ENCODE assay signal across 8 cellular contexts in genomic region chr17:42518046-42518754, GRCh38. TPM values are rescaled to one million over a fixed set of nuclear protein-coding genes. Genes with fewer than 3 reads are reported as not detected.
DNase-seq lines count a peak whose midpoint lies in the region; ATAC-seq and TF ChIP-seq lines count a peak whose summit lies in the region.

No MANE protein-coding gene starts in this region.

- no peak for ATAC-seq in activated CD8-positive, alpha-beta T cell treated with anti-CD3 and anti-CD28 coated beads, Interleukin-2, amount 10 ng/mL, durations not matched to agents 7 days and 5 days
- no peak for ATAC-seq in HG02571 (IDR thresholded peaks at IDR 0.05; ENCODE audit: unreplicated experiment)

- no peak overlapping the region for H3K4me3 Mint-ChIP-seq in activated CD8-positive, alpha-beta T cell treated with anti-CD3 and anti-CD28 coated beads, Interleukin-2, amount 10 ng/mL, durations not matched to agents 7 days and 5 days
- H3K4me3 Mint-ChIP-seq in endodermal cell = no peak overlapping the region

- H3K4me1 ChIP-seq in spleen (peaks cover 35 to 76% (median 64%) of the 10 kb centered on the region in 6 donors), endodermal cell (ENCODE audit: control insufficient read depth, insufficient read depth, low read length) (peaks cover 19% of the 10 kb centered on the region)

- intact Hi-C loops in spleen (cut with DNase I; ENCODE audit: low total_unique reads) = loop anchor here (5.0 to 10.0 kb wide), 3 partner anchors 53 to 196 kb away; no protein-coding TSS in a partner anchor

- H3K36me3 Mint-ChIP-seq in activated CD8-positive, alpha-beta T cell treated with anti-CD3 and anti-CD28 coated beads, Interleukin-2, amount 10 ng/mL, durations not matched to agents 7 days and 5 days (ENCODE audit: low read depth) = no peaks in the 10 kb centered on the region
- H3K36me3 Mint-ChIP-seq in endodermal cell (ENCODE audit: low read depth) = peaks cover 39% of the 10 kb centered on the region

- H3K4me1 Mint-ChIP-seq in activated CD8-positive, alpha-beta T cell treated with anti-CD3 and anti-CD28 coated beads, Interleukin-2, amount 10 ng/mL, durations not matched to agents 7 days and 5 days (ENCODE audit: low read depth) = peaks cover 5% of the 10 kb centered on the region
- peaks cover 22% of the 10 kb centered on the region for H3K4me1 Mint-ChIP-seq in endodermal cell

- H3K9me3 Mint-ChIP-seq in activated CD8-positive, alpha-beta T cell treated with anti-CD3 and anti-CD28 coated beads, Interleukin-2, amount 10 ng/mL, durations not matched to agents 7 days and 5 days (ENCODE audit: insufficient read depth) = no peaks in the 10 kb centered on the region
- H3K9me3 Mint-ChIP-seq in endodermal cell = no peaks in the 10 kb centered on the region

- no peak overlapping the region for H3K9ac ChIP-seq in endodermal cell (ENCODE audit: extremely low read depth, low read length, poor library complexity, severe bottlenecking)

- H3K9me3 ChIP-seq in spleen (no peaks in the 10 kb centered on the region), endodermal cell (ENCODE audit: control insufficient read depth, low read length) (no peaks in the 10 kb centered on the region)

- H3K27me3 ChIP-seq in spleen (replicated peaks in 1 of 7) = no peaks in the 10 kb centered on the region
- no peaks in the 10 kb centered on the region for H3K27me3 ChIP-seq in endodermal cell (ENCODE audit: control insufficient read depth, insufficient read depth, low read length, poor library complexity, severe bottlenecking)

- CTCF ChIA-PET in activated CD8-positive, alpha-beta T cell treated with anti-CD3 and anti-CD28 coated beads, Interleukin-2, amount 10 ng/mL, durations not matched to agents 7 days and 5 days (lab: Charles Lee) = interaction anchor here (0.5 to 4.3 kb wide), 49 partner anchors 9 to 324 kb away, joined by 3 to 35 read pairs (median 4); partner anchors contain the start of genes CAVIN1, GHDC, NAGLU and STAT3

- POLR2A ChIA-PET in activated CD8-positive, alpha-beta T cell treated with anti-CD3 and anti-CD28 coated beads, Interleukin-2, amount 10 ng/mL, durations not matched to agents 7 days and 5 days (lab: Charles Lee) = no interaction called here

- TF ChIP-seq POLR2A in spleen (IDR thresholded peaks at IDR 0.05) = no peak

- DNase-seq in HT-29 (ENCODE audit: low spot score) = peak; percentile 93
- peak; percentile 98 for DNase-seq in amniotic epithelial cell (ENCODE audit: low read depth)
- peak in 26 of 51 donors; percentile 9 to 79 (median 35) for DNase-seq in hypothalamus (lab: John Stamatoyannopoulos, UW)
- DNase-seq in spleen = peak; percentile 73
- DNase-seq in activated CD8-positive, alpha-beta T cell treated with anti-CD3 and anti-CD28 coated beads, Interleukin-2, amount 10 ng/mL, durations not matched to agents 7 days and 5 days = no peak
- no peak for DNase-seq in endodermal cell
- DNase-seq in activated CD4-positive, alpha-beta T cell treated with anti-CD3 and anti-CD28 coated beads for 1 hour = no peak

- H3K27ac Mint-ChIP-seq in activated CD8-positive, alpha-beta T cell treated with anti-CD3 and anti-CD28 coated beads, Interleukin-2, amount 10 ng/mL, durations not matched to agents 7 days and 5 days = no peak overlapping the region
- no peak overlapping the region for H3K27ac Mint-ChIP-seq in endodermal cell

- H3K36me3 ChIP-seq in spleen = peaks cover 0 to 67% (median 30%) of the 10 kb centered on the region in 6 donors
- peaks cover 19% of the 10 kb centered on the region for H3K36me3 ChIP-seq in endodermal cell (ENCODE audit: control insufficient read depth, insufficient read depth, low read length)

- WGBS in spleen, 5 donors = 30 to 42% (median 38%) methylated on average over 8 to 9 of the region's 9 CpGs
- 89 to 96% methylated on average over 6 to 9 of the region's 9 CpGs for WGBS in endodermal cell (ENCODE audit: insufficient coverage in 1 of 2, insufficient read length in 1 of 2), 2 experiments

- TF ChIP-seq CTCF in spleen (IDR thresholded peaks at IDR 0.05 in 8 of 11, conservative IDR thresholded peaks at IDR 0.05 in 3 of 11) (no peak), endodermal cell (conservative IDR thresholded peaks at IDR 0.05) (no peak)

- peaks cover 8% of the 10 kb centered on the region for H3K27me3 Mint-ChIP-seq in activated CD8-positive, alpha-beta T cell treated with anti-CD3 and anti-CD28 coated beads, Interleukin-2, amount 10 ng/mL, durations not matched to agents 7 days and 5 days (ENCODE audit: low read depth)
- no peaks in the 10 kb centered on the region for H3K27me3 Mint-ChIP-seq in endodermal cell (ENCODE audit: insufficient read depth)

- H3K27ac ChIP-seq in spleen = peak overlapping the region; percentile 55 to 91 (median 85)
- H3K27ac ChIP-seq in endodermal cell (ENCODE audit: low read depth, low read length) = no peak overlapping the region

- no peak overlapping the region for H3K4me3 ChIP-seq in spleen
- H3K4me3 ChIP-seq in endodermal cell (ENCODE audit: low read length) = no peak overlapping the region

RNA-seq across cellular contexts. Expression of gene NAGLU, which starts 17.8 kb away (rescaled TPM):
- 54.9 and 65.5 TPM in 2 replicates for total RNA-seq in HT-29 (2014; rRNA removed; shearing (Covaris generic))
- total RNA-seq in spleen (10 to 100 TPM; 32.5 to 61.0 (median 48.9) TPM), endodermal cell (10 to 100 TPM; 29.1 to 31.5 TPM)
- 10 to 100 TPM; 27.3 to 55.2 (median 49.8) TPM for polyA plus RNA-seq in spleen
- 10 to 100 TPM; 19.3 to 20.5 TPM for total RNA-seq in activated CD8-positive, alpha-beta T cell treated with anti-CD3 and anti-CD28 coated beads, Interleukin-2, amount 10 ng/mL, durations not matched to agents 7 days and 5 days
- polyA plus RNA-seq in endodermal cell (2013, experiment 1 of 2) = 15.7 TPM
- 13.6 TPM for polyA plus RNA-seq in endodermal cell (2013, experiment 2 of 2)

RNA-seq across cellular contexts. Expression of gene HSD17B1, which starts 34.5 kb away (rescaled TPM):
- total RNA-seq in HT-29 (2014; rRNA removed; shearing (Covaris generic)) = 0.91 and 1.7 TPM in 2 replicates
- total RNA-seq in spleen (1 to 10 TPM in 2 of 7 donors, under 1 TPM in 5; 0.54 to 1.6 (median 0.79) TPM), endodermal cell (1 to 10 TPM; 2.4 to 2.8 TPM)
- 1 to 10 TPM; 2.9 to 5.5 (median 3.5) TPM for polyA plus RNA-seq in spleen
- under 1 TPM; 0.53 to 0.60 TPM for total RNA-seq in activated CD8-positive, alpha-beta T cell treated with anti-CD3 and anti-CD28 coated beads, Interleukin-2, amount 10 ng/mL, durations not matched to agents 7 days and 5 days
- polyA plus RNA-seq in endodermal cell (2013, experiment 1 of 2) = 2.1 TPM
- polyA plus RNA-seq in endodermal cell (2013, experiment 2 of 2) = 1.2 TPM

RNA-seq across cellular contexts. Expression of gene COASY, which starts 43.7 kb away (rescaled TPM):
- total RNA-seq in HT-29 (2014; rRNA removed; shearing (Covaris generic)) = 82.1 and 103 TPM in 2 replicates
- total RNA-seq in spleen (10 to 100 TPM; 32.5 to 68.6 (median 66.5) TPM), endodermal cell (10 to 100 TPM; 97.7 to 99.4 TPM)
- 100 to 1,000 TPM in 1 of 3 donors, 10 to 100 TPM in 2; 50.0 to 104 (median 80.6) TPM for polyA plus RNA-seq in spleen
- total RNA-seq in activated CD8-positive, alpha-beta T cell treated with anti-CD3 and anti-CD28 coated beads, Interleukin-2, amount 10 ng/mL, durations not matched to agents 7 days and 5 days = 10 to 100 TPM; 54.8 to 62.1 TPM
- 75.8 TPM for polyA plus RNA-seq in endodermal cell (2013, experiment 1 of 2)
- polyA plus RNA-seq in endodermal cell (2013, experiment 2 of 2) = 59.8 TPM

RNA-seq across cellular contexts. Expression of gene MLX, which starts 48.7 kb away (rescaled TPM):
- 55.9 and 63.1 TPM in 2 replicates for total RNA-seq in HT-29 (2014; rRNA removed; shearing (Covaris generic))
- total RNA-seq in spleen (10 to 100 TPM; 43.0 to 64.4 (median 55.8) TPM), endodermal cell (10 to 100 TPM; 37.1 to 38.5 TPM)
- polyA plus RNA-seq in spleen = 10 to 100 TPM; 33.0 to 39.1 (median 33.2) TPM
- total RNA-seq in activated CD8-positive, alpha-beta T cell treated with anti-CD3 and anti-CD28 coated beads, Interleukin-2, amount 10 ng/mL, durations not matched to agents 7 days and 5 days = 10 to 100 TPM; 65.8 to 65.9 TPM
- polyA plus RNA-seq in endodermal cell (2013, experiment 1 of 2) = 38.7 TPM
- 34.2 TPM for polyA plus RNA-seq in endodermal cell (2013, experiment 2 of 2)

RNA-seq across cellular contexts. Expression of gene PSMC3IP, which starts 59.3 kb away (rescaled TPM):
- 12.4 and 16.0 TPM in 2 replicates for total RNA-seq in HT-29 (2014; rRNA removed; shearing (Covaris generic))
- total RNA-seq in spleen (1 to 10 TPM; 1.9 to 5.6 (median 3.4) TPM), endodermal cell (10 to 100 TPM; 27.8 to 38.6 TPM)
- 1 to 10 TPM; 3.6 to 4.3 (median 4.0) TPM for polyA plus RNA-seq in spleen
- total RNA-seq in activated CD8-positive, alpha-beta T cell treated with anti-CD3 and anti-CD28 coated beads, Interleukin-2, amount 10 ng/mL, durations not matched to agents 7 days and 5 days = 10 to 100 TPM; 19.2 to 21.8 TPM
- 29.5 TPM for polyA plus RNA-seq in endodermal cell (2013, experiment 1 of 2)
- 27.7 TPM for polyA plus RNA-seq in endodermal cell (2013, experiment 2 of 2)

Comparison
In these comparisons a context has a peak if more than half of its experiments do, and no peak if none do; other contexts are left out.
1. DNase-seq: peak in HT-29 (single experiment), amniotic epithelial cell (single experiment), hypothalamus (26 of 51) and spleen (single experiment); none in activated CD8-positive, alpha-beta T cell treated with anti-CD3 and anti-CD28 coated beads, Interleukin-2, amount 10 ng/mL, durations not matched to agents 7 days and 5 days (single experiment), endodermal cell (single experiment) and activated CD4-positive, alpha-beta T cell treated with anti-CD3 and anti-CD28 coated beads for 1 hour (single experiment).